16 cellular contexts compared by ENCODE assay signal in the genomic region with DNA sequence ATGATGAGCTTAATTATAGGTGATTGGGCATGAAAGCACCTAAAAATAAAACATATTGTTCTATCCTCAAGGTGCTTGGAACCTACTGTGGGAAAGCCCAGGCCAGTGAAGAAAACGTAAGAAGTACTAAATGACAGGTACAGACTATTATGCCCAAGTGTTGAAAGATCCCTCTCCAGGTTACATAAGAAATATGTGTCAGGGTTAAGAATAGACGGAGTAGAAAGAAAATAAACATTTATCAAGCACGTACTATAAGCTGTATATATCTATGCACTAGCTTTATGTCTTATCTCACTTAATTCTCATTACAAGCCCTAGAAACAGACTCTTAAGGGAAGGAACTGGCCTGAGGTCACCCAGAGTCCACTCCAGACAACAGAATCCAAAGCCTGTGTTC.
DNase-seq lines count a peak whose midpoint lies in the region; ATAC-seq and TF ChIP-seq lines count a peak whose summit lies in the region.
"Had no signal": no experiment of that assay in that cellular context is flagged by ENCODE, and none has a peak within 500 bp of the region (broad histone marks: within the 10 kb centered on the region; RNA-seq: fewer than 3 reads in every experiment).

No MANE protein-coding gene starts in this region.

- TF ChIP-seq POLR2A in GM18505 (IDR thresholded peaks at IDR 0.05; ENCODE audit: borderline replicate concordance, extremely low read depth, insufficient read depth, insufficient read length) = no peak

- H3K36me3 ChIP-seq in left ventricle myocardium inferior = no peaks in the 10 kb centered on the region
- no peaks in the 10 kb centered on the region for H3K36me3 ChIP-seq in SJCRH30
- H3K36me3 ChIP-seq: BLaER1 had no signal

- no peak overlapping the region for H3K4me3 ChIP-seq in left ventricle myocardium inferior
- H3K4me3 ChIP-seq in SJCRH30 = no peak overlapping the region
- H3K4me3 ChIP-seq: BLaER1, GM12878, GM23338 had no signal

- peaks cover 20% of the 10 kb centered on the region for H3K4me1 Mint-ChIP-seq in progenitor cell of endocrine pancreas (ENCODE audit: low read depth)
- H3K4me1 Mint-ChIP-seq: CD8-positive, alpha-beta memory T cell; GM23338 had no signal

- TF ChIP-seq CTCF in left ventricle myocardium inferior (IDR thresholded peaks at IDR 0.05; ENCODE audit: borderline replicate concordance) = no peak
- TF ChIP-seq CTCF in progenitor cell of endocrine pancreas (IDR thresholded peaks at IDR 0.05; ENCODE audit: unreplicated experiment) = no peak

- H3K36me3 Mint-ChIP-seq in progenitor cell of endocrine pancreas (ENCODE audit: insufficient read depth) = peaks cover 3% of the 10 kb centered on the region
- H3K36me3 Mint-ChIP-seq: CD8-positive, alpha-beta memory T cell had no signal

- DNase-seq in left ventricle myocardium inferior (no peak), Right ventricle myocardium inferior (ENCODE audit: missing footprints) (no peak), iris pigment epithelial cell (ENCODE audit: low read depth) (peak; percentile 28), progenitor cell of endocrine pancreas (ENCODE audit: low spot score, unreplicated experiment) (no peak), SJCRH30 (no peak)
- DNase-seq: 8988T; AML-193; CD8-positive, alpha-beta memory T cell; DMS 273 treated with DMSO at 0.1 percent for 48 hours; H9 had no signal

- H3K27me3 ChIP-seq in left ventricle myocardium inferior (ENCODE audit: low read depth) (peaks cover 8% of the 10 kb centered on the region), SJCRH30 (no peaks in the 10 kb centered on the region)
- H3K27me3 ChIP-seq: BLaER1 had no signal

- H3K9me3 ChIP-seq in left ventricle myocardium inferior (replicated peaks) (peaks cover 12% of the 10 kb centered on the region), SJCRH30 (replicated peaks) (peaks cover 14% of the 10 kb centered on the region)

- H3K4me3 Mint-ChIP-seq in progenitor cell of endocrine pancreas (ENCODE audit: low read depth) = no peak overlapping the region
- H3K4me3 Mint-ChIP-seq: CD8-positive, alpha-beta memory T cell; GM23338; H9 had no signal

- peaks cover 11% of the 10 kb centered on the region for H3K9me3 Mint-ChIP-seq in progenitor cell of endocrine pancreas (ENCODE audit: low read depth)

- no peaks in the 10 kb centered on the region for H3K27me3 Mint-ChIP-seq in progenitor cell of endocrine pancreas

- H3K27ac Mint-ChIP-seq in progenitor cell of endocrine pancreas = peak overlapping the region; percentile 36
- H3K27ac Mint-ChIP-seq: CD8-positive, alpha-beta memory T cell; GM23338 had no signal

- intact Hi-C loops in left ventricle myocardium inferior (cut with micrococcal nuclease) = no loop called here
- intact Hi-C loops in Right ventricle myocardium inferior (cut with DNase I) = loop anchor here (10.0 kb wide), 1 partner anchor 428 kb away; no protein-coding TSS in a partner anchor

- H3K27ac ChIP-seq in left ventricle myocardium inferior (replicated peaks) (peak overlapping the region; percentile 4), SJCRH30 (no peak overlapping the region)
- H3K27ac ChIP-seq: BLaER1 had no signal

- H3K4me1 ChIP-seq in left ventricle myocardium inferior (peaks cover 28% of the 10 kb centered on the region), SJCRH30 (no peaks in the 10 kb centered on the region)
- H3K4me1 ChIP-seq: BLaER1 had no signal

- ATAC-seq in Right ventricle myocardium inferior (no peak), HG03039 (IDR thresholded peaks at IDR 0.05; ENCODE audit: unreplicated experiment) (no peak), GM18505 (IDR thresholded peaks at IDR 0.05; ENCODE audit: unreplicated experiment) (no peak)
- ATAC-seq: GM12878, GM23338, HepG2 had no signal
